In the genomic region with DNA sequence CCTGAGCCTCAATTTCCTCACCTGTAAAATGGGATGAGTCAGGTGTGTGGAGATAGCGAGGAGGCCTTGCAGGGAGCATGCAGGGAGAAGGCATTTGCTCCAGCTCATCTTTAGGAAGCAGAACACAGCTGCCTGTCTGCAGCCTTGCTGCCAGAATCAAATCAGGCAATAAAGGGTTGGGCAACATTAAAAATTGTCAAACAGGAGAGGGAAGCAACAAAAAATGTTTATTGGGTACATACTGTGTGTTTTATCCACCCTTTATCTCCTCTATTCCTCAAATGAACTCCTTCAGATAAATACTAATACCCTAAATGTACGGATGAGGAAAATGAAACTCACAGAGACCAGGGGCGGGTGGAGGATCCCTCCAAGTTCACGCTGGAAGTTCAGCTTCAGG, we compare ENCODE assay signal across 1 cellular context.
TF ChIP-seq lines count a peak whose summit lies in the region.

No MANE protein-coding gene starts in this region.

TF ChIP-seq in H1, 55 proteins besides CTCF, POLR2A, EP300 and RAD21:
- TF ChIP-seq KDM1A (IDR thresholded peaks at IDR 0.05; ENCODE audit: borderline replicate concordance, low read length): peak; percentile 29; the same call in 1 of the 2 replicates
- no peak for TF ChIP-seq RXRA (IDR thresholded peaks at IDR 0.05; ENCODE audit: insufficient read depth, low read depth, low read length)
